In genomic region chr22:24156915-24157782, GRCh38 we compare ENCODE assay signal across 1 cellular context.
TF ChIP-seq lines count a peak whose summit lies in the region.

No MANE protein-coding gene starts in this region.

TF ChIP-seq in GM12878, 131 proteins besides CTCF, POLR2A, EP300 and RAD21 (continued from another document and continues in another):
- TF ChIP-seq PKNOX1 (IDR thresholded peaks at IDR 0.05) (peak; percentile 4; the same call in 1 of the 2 replicates), ZBED1 (IDR thresholded peaks at IDR 0.05; ENCODE audit: borderline replicate concordance) (no peak), FOXM1 (IDR thresholded peaks at IDR 0.05; ENCODE audit: low read depth, low read length) (peak; percentile 72; the same call in 1 of the 2 replicates), NR2C2 (IDR thresholded peaks at IDR 0.05; ENCODE audit: borderline replicate concordance, control insufficient read depth, insufficient read length, low read depth) (no peak), EED (IDR thresholded peaks at IDR 0.05; ENCODE audit: low read depth) (peak; percentile 79), POU2F2 (IDR thresholded peaks at IDR 0.05; ENCODE audit: borderline replicate concordance, low read depth, low read length) (peak; percentile 57; the same call in 2 of the 3 replicates), CHD4 (IDR thresholded peaks at IDR 0.05) (no peak), BCL11A (IDR thresholded peaks at IDR 0.05; ENCODE audit: low read depth, low read length) (peak; percentile 46; the same call in 1 of the 2 replicates), SIX5 (IDR thresholded peaks at IDR 0.05; ENCODE audit: low read depth, low read length, severe bottlenecking) (peak; percentile 0), PML (IDR thresholded peaks at IDR 0.05; ENCODE audit: low read length) (no peak), MXI1 (IDR thresholded peaks at IDR 0.05; ENCODE audit: low read depth, low read length) (peak; percentile 35; the same call in 1 of the 2 replicates), CBX3 (IDR thresholded peaks at IDR 0.05; ENCODE audit: borderline replicate concordance, low read depth) (no peak), FOXK2 (IDR thresholded peaks at IDR 0.05) (peak; percentile 49), NRF1 (conservative IDR thresholded peaks at IDR 0.05; ENCODE audit: low read depth, low read length) (no peak), SP1 (IDR thresholded peaks at IDR 0.05; ENCODE audit: low read depth, low read length) (peak; percentile 78), MEF2B (IDR thresholded peaks at IDR 0.05; ENCODE audit: partially characterized antibody, poor library complexity, severe bottlenecking) (peak; percentile 78), KLF5 (IDR thresholded peaks at IDR 0.05; ENCODE audit: partially characterized antibody) (peak; percentile 23), SMAD5 (IDR thresholded peaks at IDR 0.05; ENCODE audit: low read depth) (peak; percentile 42; the same call in 1 of the 2 replicates), MTA3 (IDR thresholded peaks at IDR 0.05; ENCODE audit: borderline replicate concordance, low read length) (no peak), ATF2 (IDR thresholded peaks at IDR 0.05; ENCODE audit: low read length) (no peak; the same call in 1 of the 2 replicates), CHD1 (IDR thresholded peaks at IDR 0.05; ENCODE audit: low read depth, low read length) (no peak), ZSCAN29 (IDR thresholded peaks at IDR 0.05) (no peak), ZNF274 (IDR thresholded peaks at IDR 0.05; ENCODE audit: insufficient read depth, insufficient read length) (no peak), USF2 (IDR thresholded peaks at IDR 0.05; ENCODE audit: borderline replicate concordance, low read depth, low read length) (no peak), PAX8 (IDR thresholded peaks at IDR 0.05) (no peak), SIN3A (IDR thresholded peaks at IDR 0.05; ENCODE audit: low read depth, low read length) (peak; percentile 32; the same call in 1 of the 2 replicates), CBFB (IDR thresholded peaks at IDR 0.05; ENCODE audit: low read depth) (peak; percentile 92), ZNF207 (IDR thresholded peaks at IDR 0.05; ENCODE audit: borderline replicate concordance) (no peak; the same call in 1 of the 2 replicates), ZNF217 (IDR thresholded peaks at IDR 0.05) (no peak), TCF3 (IDR thresholded peaks at IDR 0.05; ENCODE audit: borderline replicate concordance, insufficient read depth, low read depth, low read length) (no peak), PBX3 (IDR thresholded peaks at IDR 0.05; ENCODE audit: insufficient replicate concordance, low read depth, low read length) (no peak), NR2F1 (conservative IDR thresholded peaks at IDR 0.05) (peak; percentile 89), RELB (IDR thresholded peaks at IDR 0.05; ENCODE audit: low read depth) (no peak; the same call in 1 of the 2 replicates), EGR1 (IDR thresholded peaks at IDR 0.05; ENCODE audit: borderline replicate concordance in 1 of 2, low read depth in 2 of 2, low read length in 2 of 2) (peak; percentile 48 to 98), POLR2AphosphoS5 (IDR thresholded peaks at IDR 0.05; ENCODE audit: low read length) (no peak; the same call in 1 of the 2 replicates), RCOR1 (conservative IDR thresholded peaks at IDR 0.05; ENCODE audit: low read depth, low read length) (no peak), JUND (IDR thresholded peaks at IDR 0.05; ENCODE audit: low read depth, low read length) (no peak), KDM1A (IDR thresholded peaks at IDR 0.05; ENCODE audit: borderline replicate concordance) (no peak), RB1 (IDR thresholded peaks at IDR 0.05; ENCODE audit: borderline replicate concordance) (no peak; the same call in 1 of the 2 replicates), ZNF24 (IDR thresholded peaks at IDR 0.05) (no peak), EZH2 (IDR thresholded peaks at IDR 0.05; ENCODE audit: borderline replicate concordance, control insufficient read depth, low read depth, low read length) (no peak), NFIC (IDR thresholded peaks at IDR 0.05; ENCODE audit: low read depth, low read length) (no peak; the same call in 1 of the 2 replicates), BHLHE40 (IDR thresholded peaks at IDR 0.05; ENCODE audit: borderline replicate concordance in 1 of 2, low read depth in 2 of 2, low read length in 1 of 2) (peak in 1 of 2 experiments; percentile 55; a peak in 2 of 4 replicates), ZNF384 (IDR thresholded peaks at IDR 0.05; ENCODE audit: borderline replicate concordance, low read depth, low read length) (no peak), SRF (IDR thresholded peaks at IDR 0.05; ENCODE audit: low read depth in 2 of 2, low read length in 2 of 2) (0 out of 4 replicates have a peak, but pooled peaks of 1 of the 2 experiments have one; percentile 39), SREBF2 (IDR thresholded peaks at IDR 0.05; ENCODE audit: low read length) (no peak), ZBTB4 (CRISPR knock-in tag; IDR thresholded peaks at IDR 0.05) (no peak), GATAD2B (conservative IDR thresholded peaks at IDR 0.05; ENCODE audit: low read depth) (peak; percentile 64), HDAC2 (IDR thresholded peaks at IDR 0.05) (0 out of 2 replicates have a peak, but pooled peaks have one; percentile 53), SREBF1 (IDR thresholded peaks at IDR 0.05; ENCODE audit: low read length) (no peak), DPF2 (IDR thresholded peaks at IDR 0.05) (peak; percentile 6; the same call in 1 of the 2 replicates), LARP7 (IDR thresholded peaks at IDR 0.05) (no peak), RBBP5 (conservative IDR thresholded peaks at IDR 0.05) (no peak), IRF5 (IDR thresholded peaks at IDR 0.05; ENCODE audit: borderline replicate concordance) (no peak), NFYA (IDR thresholded peaks at IDR 0.05; ENCODE audit: borderline replicate concordance, low read depth, low read length) (no peak), ATF3 (IDR thresholded peaks at IDR 0.05; ENCODE audit: borderline replicate concordance, extremely low read depth, low read depth, low read length) (no peak), ESRRA (IDR thresholded peaks at IDR 0.05; ENCODE audit: low read length) (no peak), SMAD1 (IDR thresholded peaks at IDR 0.05; ENCODE audit: low read depth, partially characterized antibody) (no peak)
